In genomic region chr4:142721187-142721586, GRCh38 we compare ENCODE assay signal across 26 cellular contexts.
DNase-seq lines count a peak whose midpoint lies in the region; ATAC-seq and TF ChIP-seq lines count a peak whose summit lies in the region.
"Had no signal": no experiment of that assay in that cellular context is flagged by ENCODE, and none has a peak within 500 bp of the region (broad histone marks: within the 10 kb centered on the region; RNA-seq: fewer than 3 reads in every experiment).

No MANE protein-coding gene starts in this region.

- H3K27me3 Mint-ChIP-seq in Calu3 (ENCODE audit: unreplicated experiment) = no peaks in the 10 kb centered on the region
- H3K27me3 Mint-ChIP-seq in activated CD8-positive, alpha-beta T cell treated with anti-CD3 and anti-CD28 coated beads, Interleukin-2, amount 10 ng/mL, durations not matched to agents 7 days and 5 days (ENCODE audit: low read depth) = no peaks in the 10 kb centered on the region
- H3K27me3 Mint-ChIP-seq: activated naive CD8-positive, alpha-beta T cell treated with anti-CD3 and anti-CD28 coated beads, Interleukin-2, amount 50 U/mL, for 24 hours; naive B cell had no signal

- H3K4me3 Mint-ChIP-seq in Calu3 (ENCODE audit: low read depth, unreplicated experiment) = peak overlapping the region; percentile 40
- no peak overlapping the region for H3K4me3 Mint-ChIP-seq in activated CD8-positive, alpha-beta T cell treated with anti-CD3 and anti-CD28 coated beads, Interleukin-2, amount 10 ng/mL, durations not matched to agents 7 days and 5 days
- H3K4me3 Mint-ChIP-seq: activated naive CD8-positive, alpha-beta T cell treated with anti-CD3 and anti-CD28 coated beads, Interleukin-2, amount 50 U/mL, for 24 hours; naive B cell had no signal

- no peak for DNase-seq in Calu3
- peak; percentile 24 for DNase-seq in HT-29 (ENCODE audit: low spot score)
- DNase-seq in cardiac fibroblast (ENCODE audit: low read depth in 2 of 2) = peak; percentile 29
- DNase-seq in retinal pigment epithelial cell (ENCODE audit: low read depth) = peak; percentile 63
- DNase-seq in activated CD8-positive, alpha-beta T cell treated with anti-CD3 and anti-CD28 coated beads, Interleukin-2, amount 10 ng/mL, durations not matched to agents 7 days and 5 days = no peak
- DNase-seq in NOMO-1 treated with dmso at 0.1 percent for 144 hours (lab: John Stamatoyannopoulos, UW; ENCODE audit: unreplicated experiment) = no peak
- DNase-seq: activated CD4-positive, alpha-beta T cell treated with anti-CD3 and anti-CD28 coated beads for 48 hours; activated naive CD8-positive, alpha-beta T cell treated with anti-CD3 and anti-CD28 coated beads, Interleukin-2, amount 50 U/mL, for 24 hours; activated T-cell treated with anti-CD3 and anti-CD28 coated beads, Interleukin-2, amount 50 U/mL, for 48 hours; body of pancreas; DMS79; foreskin melanocyte; Kasumi-1; MV-4-11; naive B cell; NCI-H146; NCI-H2107; NCI-H446 treated with DMSO at 0.1 percent for 48 hours; stimulated activated CD4-positive, alpha-beta T cell treated with anti-CD3 and anti-CD28 coated beads, Interleukin-15, amount 100 ng/mL, for 24 hours; stimulated activated naive CD4-positive, alpha-beta T cell treated with Interleukin-2 at 50 U/mL for 16 hours; WERI-Rb-1 had no signal

- CTCF ChIA-PET in Calu3 (lab: Charles Lee) = interaction anchor here (0.6 to 1.1 kb wide), 2 partner anchors 154 to 247 kb away, joined by 3 to 4 read pairs; no protein-coding TSS in a partner anchor
- CTCF ChIA-PET in activated CD8-positive, alpha-beta T cell treated with anti-CD3 and anti-CD28 coated beads, Interleukin-2, amount 10 ng/mL, durations not matched to agents 7 days and 5 days (lab: Charles Lee) = interaction anchor here (1.0 to 1.1 kb wide), 2 partner anchors 227 to 304 kb away, joined by 3 to 4 read pairs; no protein-coding TSS in a partner anchor

- H3K4me3 ChIP-seq in cardiac fibroblast (replicated peaks in 1 of 2; ENCODE audit: low read depth in 2 of 2, low read length in 2 of 2) (no peak overlapping the region), retinal pigment epithelial cell (ENCODE audit: low read length) (no peak overlapping the region)
- H3K4me3 ChIP-seq: BLaER1, body of pancreas, hepatocyte had no signal

- TF ChIP-seq CTCF in Calu3 (IDR thresholded peaks at IDR 0.05; ENCODE audit: unreplicated experiment) (no peak), cardiac fibroblast (IDR thresholded peaks at IDR 0.05; ENCODE audit: low read depth, low read length) (no peak), retinal pigment epithelial cell (conservative IDR thresholded peaks at IDR 0.05; ENCODE audit: low read depth, low read length) (no peak)

- intact Hi-C loops in Calu3 (cut with micrococcal nuclease; ENCODE audit: unreplicated experiment) = loop anchor here (2.0 to 10.0 kb wide), 4 partner anchors 106 to 369 kb away; partner anchors contain the start of gene INPP4B

- H3K9me3 Mint-ChIP-seq in Calu3 (ENCODE audit: low read depth, unreplicated experiment) = no peaks in the 10 kb centered on the region
- peaks cover 3% of the 10 kb centered on the region for H3K9me3 Mint-ChIP-seq in activated CD8-positive, alpha-beta T cell treated with anti-CD3 and anti-CD28 coated beads, Interleukin-2, amount 10 ng/mL, durations not matched to agents 7 days and 5 days (ENCODE audit: insufficient read depth)

- peak overlapping the region; percentile 75 for H3K27ac Mint-ChIP-seq in Calu3 (ENCODE audit: unreplicated experiment)
- no peak overlapping the region for H3K27ac Mint-ChIP-seq in activated CD8-positive, alpha-beta T cell treated with anti-CD3 and anti-CD28 coated beads, Interleukin-2, amount 10 ng/mL, durations not matched to agents 7 days and 5 days
- H3K27ac Mint-ChIP-seq: activated naive CD8-positive, alpha-beta T cell treated with anti-CD3 and anti-CD28 coated beads, Interleukin-2, amount 50 U/mL, for 24 hours; naive B cell; progenitor cell of endocrine pancreas had no signal

- no peak for ATAC-seq in HG02763 (IDR thresholded peaks at IDR 0.05; ENCODE audit: unreplicated experiment)
- no peak for ATAC-seq in activated CD8-positive, alpha-beta T cell treated with anti-CD3 and anti-CD28 coated beads, Interleukin-2, amount 10 ng/mL, durations not matched to agents 7 days and 5 days
- ATAC-seq: activated naive CD8-positive, alpha-beta T cell treated with anti-CD3 and anti-CD28 coated beads, Interleukin-2, amount 50 U/mL, for 24 hours; body of pancreas; sciatic nerve had no signal

- H3K36me3 Mint-ChIP-seq in Calu3 (ENCODE audit: insufficient read depth, unreplicated experiment) = no peaks in the 10 kb centered on the region
- peaks cover 3% of the 10 kb centered on the region for H3K36me3 Mint-ChIP-seq in activated CD8-positive, alpha-beta T cell treated with anti-CD3 and anti-CD28 coated beads, Interleukin-2, amount 10 ng/mL, durations not matched to agents 7 days and 5 days (ENCODE audit: low read depth)
- H3K36me3 Mint-ChIP-seq: naive B cell had no signal

- no TSS peak for BruUV-seq in Calu3 (replicated peaks; lab: Mats Ljungman, UMichigan)

- H3K4me1 Mint-ChIP-seq in Calu3 (ENCODE audit: low read depth, unreplicated experiment) = peaks cover 7% of the 10 kb centered on the region
- peaks cover 10% of the 10 kb centered on the region for H3K4me1 Mint-ChIP-seq in activated CD8-positive, alpha-beta T cell treated with anti-CD3 and anti-CD28 coated beads, Interleukin-2, amount 10 ng/mL, durations not matched to agents 7 days and 5 days (ENCODE audit: low read depth)
- H3K4me1 Mint-ChIP-seq: naive B cell had no signal

- POLR2A ChIA-PET in activated CD8-positive, alpha-beta T cell treated with anti-CD3 and anti-CD28 coated beads, Interleukin-2, amount 10 ng/mL, durations not matched to agents 7 days and 5 days (lab: Charles Lee) = interaction anchor here (0.7 kb wide), 1 partner anchor 50 kb away, joined by 3 read pairs; no protein-coding TSS in a partner anchor

Comparison
In these comparisons a context has a peak if more than half of its experiments do, and no peak if none do; other contexts are left out.
1. DNase-seq: peak in HT-29 (single experiment), cardiac fibroblast (2 of 2) and retinal pigment epithelial cell (single experiment); none in Calu3 (single experiment), activated CD8-positive, alpha-beta T cell treated with anti-CD3 and anti-CD28 coated beads, Interleukin-2, amount 10 ng/mL, durations not matched to agents 7 days and 5 days (single experiment) and NOMO-1 treated with dmso at 0.1 percent for 144 hours (single experiment).